1 cellular context compared by ENCODE assay signal in genomic region chr5:40834849-40835787, GRCh38.
A peak's percentile ranks its signal among the peaks of the same experiment; 100 is the strongest.
TF ChIP-seq lines count a peak whose summit lies in the region.

Gene RPL37, minus strand, starts transcription at chr5:40835222. Its CDS starts 37 bp downstream, at chr5:40835185.

TF ChIP-seq in WTC11, 78 proteins besides CTCF, POLR2A, EP300 and RAD21 (continued from another document and continues in another):
- TF ChIP-seq PRDM15 (CRISPR knock-in tag; IDR thresholded peaks at IDR 0.05) (peak; percentile 10; the same call in 1 of the 2 replicates), NFYB (CRISPR knock-in tag; conservative IDR thresholded peaks at IDR 0.05; ENCODE audit: low read depth) (no peak), USF1 (CRISPR knock-in tag; IDR thresholded peaks at IDR 0.05) (0 out of 2 replicates have a peak, but pooled peaks have one; percentile 27), ELF4 (CRISPR knock-in tag; IDR thresholded peaks at IDR 0.05; ENCODE audit: low read depth) (no peak), USF2 (CRISPR knock-in tag; IDR thresholded peaks at IDR 0.05) (no peak), EMX1 (CRISPR knock-in tag; IDR thresholded peaks at IDR 0.05) (0 out of 2 replicates have a peak, but pooled peaks have one; percentile 67), ZNF396 (CRISPR knock-in tag; IDR thresholded peaks at IDR 0.05; ENCODE audit: borderline replicate concordance) (no peak), ZMAT4 (CRISPR knock-in tag; IDR thresholded peaks at IDR 0.05) (no peak; the same call in 1 of the 2 replicates), ZBTB43 (CRISPR knock-in tag; IDR thresholded peaks at IDR 0.05) (peak; percentile 82; the same call in 1 of the 2 replicates), ZBTB21 (CRISPR knock-in tag; IDR thresholded peaks at IDR 0.05; ENCODE audit: borderline replicate concordance) (no peak), TCF7 (CRISPR knock-in tag; IDR thresholded peaks at IDR 0.05; ENCODE audit: low read depth) (no peak), JAZF1 (CRISPR knock-in tag; IDR thresholded peaks at IDR 0.05) (no peak), ATF2 (CRISPR knock-in tag; IDR thresholded peaks at IDR 0.05; ENCODE audit: borderline replicate concordance, low read depth) (no peak), CREB1 (CRISPR knock-in tag; IDR thresholded peaks at IDR 0.05) (peak; percentile 84), ZNF219 (CRISPR knock-in tag; IDR thresholded peaks at IDR 0.05; ENCODE audit: borderline replicate concordance) (0 out of 2 replicates have a peak, but pooled peaks have one; percentile 76), HMGA2 (CRISPR knock-in tag; IDR thresholded peaks at IDR 0.05) (no peak), TEAD4 (CRISPR knock-in tag; IDR thresholded peaks at IDR 0.05) (no peak), MXD4 (CRISPR knock-in tag; IDR thresholded peaks at IDR 0.05; ENCODE audit: borderline replicate concordance) (no peak), ARID4B (CRISPR knock-in tag; IDR thresholded peaks at IDR 0.05; ENCODE audit: borderline replicate concordance) (peak; percentile 47), AR (CRISPR knock-in tag; IDR thresholded peaks at IDR 0.05) (peak; percentile 84; the same call in 1 of the 2 replicates), ETV6 (CRISPR knock-in tag; IDR thresholded peaks at IDR 0.05) (peak; percentile 99), SOX15 (CRISPR knock-in tag; IDR thresholded peaks at IDR 0.05) (no peak), IRF2 (CRISPR knock-in tag; IDR thresholded peaks at IDR 0.05; ENCODE audit: borderline replicate concordance, low read depth) (no peak), CREM (CRISPR knock-in tag; IDR thresholded peaks at IDR 0.05) (peak; percentile 61; the same call in 1 of the 2 replicates), HMGXB4 (CRISPR knock-in tag; IDR thresholded peaks at IDR 0.05) (no peak; the same call in 1 of the 2 replicates)
- TF ChIP-seq, protein P1, sequence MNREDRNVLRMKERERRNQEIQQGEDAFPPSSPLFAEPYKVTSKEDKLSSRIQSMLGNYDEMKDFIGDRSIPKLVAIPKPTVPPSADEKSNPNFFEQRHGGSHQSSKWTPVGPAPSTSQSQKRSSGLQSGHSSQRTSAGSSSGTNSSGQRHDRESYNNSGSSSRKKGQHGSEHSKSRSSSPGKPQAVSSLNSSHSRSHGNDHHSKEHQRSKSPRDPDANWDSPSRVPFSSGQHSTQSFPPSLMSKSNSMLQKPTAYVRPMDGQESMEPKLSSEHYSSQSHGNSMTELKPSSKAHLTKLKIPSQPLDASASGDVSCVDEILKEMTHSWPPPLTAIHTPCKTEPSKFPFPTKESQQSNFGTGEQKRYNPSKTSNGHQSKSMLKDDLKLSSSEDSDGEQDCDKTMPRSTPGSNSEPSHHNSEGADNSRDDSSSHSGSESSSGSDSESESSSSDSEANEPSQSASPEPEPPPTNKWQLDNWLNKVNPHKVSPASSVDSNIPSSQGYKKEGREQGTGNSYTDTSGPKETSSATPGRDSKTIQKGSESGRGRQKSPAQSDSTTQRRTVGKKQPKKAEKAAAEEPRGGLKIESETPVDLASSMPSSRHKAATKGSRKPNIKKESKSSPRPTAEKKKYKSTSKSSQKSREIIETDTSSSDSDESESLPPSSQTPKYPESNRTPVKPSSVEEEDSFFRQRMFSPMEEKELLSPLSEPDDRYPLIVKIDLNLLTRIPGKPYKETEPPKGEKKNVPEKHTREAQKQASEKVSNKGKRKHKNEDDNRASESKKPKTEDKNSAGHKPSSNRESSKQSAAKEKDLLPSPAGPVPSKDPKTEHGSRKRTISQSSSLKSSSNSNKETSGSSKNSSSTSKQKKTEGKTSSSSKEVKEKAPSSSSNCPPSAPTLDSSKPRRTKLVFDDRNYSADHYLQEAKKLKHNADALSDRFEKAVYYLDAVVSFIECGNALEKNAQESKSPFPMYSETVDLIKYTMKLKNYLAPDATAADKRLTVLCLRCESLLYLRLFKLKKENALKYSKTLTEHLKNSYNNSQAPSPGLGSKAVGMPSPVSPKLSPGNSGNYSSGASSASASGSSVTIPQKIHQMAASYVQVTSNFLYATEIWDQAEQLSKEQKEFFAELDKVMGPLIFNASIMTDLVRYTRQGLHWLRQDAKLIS (CRISPR knock-in tag; IDR thresholded peaks at IDR 0.05; ENCODE audit: borderline replicate concordance): no peak
- TF ChIP-seq, protein P2, sequence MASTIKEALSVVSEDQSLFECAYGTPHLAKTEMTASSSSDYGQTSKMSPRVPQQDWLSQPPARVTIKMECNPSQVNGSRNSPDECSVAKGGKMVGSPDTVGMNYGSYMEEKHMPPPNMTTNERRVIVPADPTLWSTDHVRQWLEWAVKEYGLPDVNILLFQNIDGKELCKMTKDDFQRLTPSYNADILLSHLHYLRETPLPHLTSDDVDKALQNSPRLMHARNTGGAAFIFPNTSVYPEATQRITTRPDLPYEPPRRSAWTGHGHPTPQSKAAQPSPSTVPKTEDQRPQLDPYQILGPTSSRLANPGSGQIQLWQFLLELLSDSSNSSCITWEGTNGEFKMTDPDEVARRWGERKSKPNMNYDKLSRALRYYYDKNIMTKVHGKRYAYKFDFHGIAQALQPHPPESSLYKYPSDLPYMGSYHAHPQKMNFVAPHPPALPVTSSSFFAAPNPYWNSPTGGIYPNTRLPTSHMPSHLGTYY (CRISPR knock-in tag; IDR thresholded peaks at IDR 0.05): 0 out of 2 replicates have a peak, but pooled peaks have one; percentile 2
